In the genomic region with DNA sequence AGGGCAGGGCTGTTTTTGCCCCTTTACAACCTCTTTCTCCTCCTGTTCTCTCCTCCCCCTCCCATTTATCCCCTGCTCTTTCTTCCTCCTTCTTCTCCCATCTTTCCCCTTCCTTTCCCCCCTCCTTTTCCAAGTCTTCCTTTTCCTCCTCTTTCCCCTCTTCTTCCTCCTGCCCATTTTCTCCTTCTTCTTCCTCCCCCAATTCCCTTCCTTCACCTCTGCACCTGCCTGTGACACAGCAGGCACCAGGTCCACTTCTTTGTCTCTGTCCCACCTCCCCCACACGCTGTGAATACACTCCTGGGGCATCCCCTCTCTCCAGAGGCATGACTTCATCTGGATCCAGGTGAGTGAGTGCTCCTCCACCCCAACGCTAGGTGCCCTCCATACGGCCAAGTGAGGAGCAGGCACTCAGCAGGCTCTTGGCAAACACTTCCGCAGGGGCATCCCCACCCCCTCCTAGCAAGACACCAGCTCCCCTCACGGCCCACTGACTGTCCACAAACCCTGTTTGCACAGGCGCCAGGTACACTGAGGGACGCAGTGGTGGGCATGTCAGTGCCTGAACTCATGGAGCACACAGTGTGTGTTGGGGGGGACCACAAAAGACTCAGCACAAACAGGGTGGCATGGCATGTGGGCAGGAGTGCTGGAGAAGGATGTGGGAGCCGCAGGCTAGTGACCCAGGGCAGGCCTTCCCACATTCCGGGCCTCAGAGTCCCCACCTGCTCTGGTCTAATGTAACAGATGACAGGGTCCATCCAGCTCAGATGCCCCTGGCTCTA, we compare ENCODE assay signal across 9 cellular contexts. TPM values are rescaled to one million over a fixed set of nuclear protein-coding genes. Genes with fewer than 3 reads are reported as not detected.
DNase-seq lines count a peak whose midpoint lies in the region; ATAC-seq and TF ChIP-seq lines count a peak whose summit lies in the region.
"Had no signal": no experiment of that assay in that cellular context is flagged by ENCODE, and none has a peak within 500 bp of the region (broad histone marks: within the 10 kb centered on the region; RNA-seq: fewer than 3 reads in every experiment).

No MANE protein-coding gene starts in this region.

- POLR2A ChIA-PET in CD8-positive, alpha-beta T cell (lab: Charles Lee) = no interaction called here

- no peak for ATAC-seq in CD8-positive, alpha-beta T cell
- ATAC-seq in natural killer cell treated with Interleukin-12 subunit alpha and Interleukin-12 subunit beta and Interleukin-15 and Interleukin-18, amount 100 ng/mL, for 72 hours = no peak
- ATAC-seq in GM21381 (IDR thresholded peaks at IDR 0.05; ENCODE audit: unreplicated experiment) = no peak

- H3K36me3 Mint-ChIP-seq in CD8-positive, alpha-beta T cell = no peaks in the 10 kb centered on the region
- peaks cover 3% of the 10 kb centered on the region for H3K36me3 Mint-ChIP-seq in brain
- no peaks in the 10 kb centered on the region for H3K36me3 Mint-ChIP-seq in natural killer cell treated with Interleukin-12 subunit alpha and Interleukin-12 subunit beta and Interleukin-15 and Interleukin-18, amount 100 ng/mL, for 72 hours

- peaks cover 5% of the 10 kb centered on the region for H3K4me1 Mint-ChIP-seq in CD8-positive, alpha-beta T cell (ENCODE audit: low read depth)
- H3K4me1 Mint-ChIP-seq in brain = peaks cover 31% of the 10 kb centered on the region
- peaks cover 6 to 8% of the 10 kb centered on the region in 2 donors for H3K4me1 Mint-ChIP-seq in natural killer cell treated with Interleukin-12 subunit alpha and Interleukin-12 subunit beta and Interleukin-15 and Interleukin-18, amount 100 ng/mL, for 72 hours (ENCODE audit: low read depth in 2 of 2)

- 61% methylated on average over 9 of the region's 9 CpGs for WGBS in HUES64

- H3K4me1 ChIP-seq in CD8-positive, alpha-beta T cell (ENCODE audit: insufficient read depth, low read length) = peaks cover 3% of the 10 kb centered on the region
- H3K4me1 ChIP-seq in HUES64 (ENCODE audit: insufficient read depth, low read length) = peaks cover 15% of the 10 kb centered on the region

- H3K4me3 ChIP-seq in CD8-positive, alpha-beta T cell (ENCODE audit: low read depth, low read length) = no peak overlapping the region
- H3K4me3 ChIP-seq in HUES64 (ENCODE audit: low read length) = peak overlapping the region; percentile 54; the same call in 1 of the 2 replicates

- no peaks in the 10 kb centered on the region for H3K9me3 Mint-ChIP-seq in CD8-positive, alpha-beta T cell
- peaks cover 0 to 9% (median 0%) of the 10 kb centered on the region in 5 experiments for H3K9me3 Mint-ChIP-seq in brain
- no peaks in the 10 kb centered on the region for H3K9me3 Mint-ChIP-seq in natural killer cell treated with Interleukin-12 subunit alpha and Interleukin-12 subunit beta and Interleukin-15 and Interleukin-18, amount 100 ng/mL, for 72 hours

- H3K9ac ChIP-seq in HUES64 (ENCODE audit: low read depth, low read length) = no peak overlapping the region

- CTCF ChIA-PET in CD8-positive, alpha-beta T cell (lab: Charles Lee) = interaction anchor here (2.1 kb wide), 1 partner anchor 12 kb away, joined by 10 read pairs; no protein-coding TSS in a partner anchor

- no peak overlapping the region for H3K27ac ChIP-seq in CD8-positive, alpha-beta T cell (ENCODE audit: low read depth, low read length)
- H3K27ac ChIP-seq in HUES64 (ENCODE audit: low read depth, low read length) = no peak overlapping the region

- no peak for DNase-seq in CD8-positive, alpha-beta T cell
- no peak for DNase-seq in natural killer cell treated with Interleukin-12 subunit alpha and Interleukin-12 subunit beta and Interleukin-15 and Interleukin-18, amount 100 ng/mL, for 72 hours (ENCODE audit: low spot score)
- DNase-seq in NCI-H2107 treated with DMSO at 0.1 percent for 48 hours (lab: John Stamatoyannopoulos, UW; ENCODE audit: unreplicated experiment) (no peak), RPMI8226 (no peak), NCI-H2029 treated with DMSO at 0.1 percent for 48 hours (lab: John Stamatoyannopoulos, UW) (no peak)
- DNase-seq: activated gamma-delta T cell had no signal

- H3K9me3 ChIP-seq in CD8-positive, alpha-beta T cell (ENCODE audit: low read length) = no peaks in the 10 kb centered on the region
- no peaks in the 10 kb centered on the region for H3K9me3 ChIP-seq in HUES64 (ENCODE audit: insufficient read depth, low read depth, low read length)

- H3K36me3 ChIP-seq in CD8-positive, alpha-beta T cell (ENCODE audit: insufficient read depth, low read length) = no peaks in the 10 kb centered on the region
- H3K36me3 ChIP-seq in HUES64 (ENCODE audit: insufficient read depth, low read length) = no peaks in the 10 kb centered on the region

- intact Hi-C loops in CD8-positive, alpha-beta T cell (cut with DNase I, micrococcal nuclease) = no loop called here

- no peaks in the 10 kb centered on the region for H3K27me3 ChIP-seq in CD8-positive, alpha-beta T cell (ENCODE audit: insufficient read depth, low read length)
- H3K27me3 ChIP-seq in HUES64 (ENCODE audit: insufficient read depth, low read length) = peaks cover 7% of the 10 kb centered on the region; the same call in 1 of the 2 replicates

- H3K27ac Mint-ChIP-seq in CD8-positive, alpha-beta T cell = no peak overlapping the region
- peak overlapping the region in 3 of 5 experiments; percentile 66 to 88 (median 80) for H3K27ac Mint-ChIP-seq in brain
- H3K27ac Mint-ChIP-seq in natural killer cell treated with Interleukin-12 subunit alpha and Interleukin-12 subunit beta and Interleukin-15 and Interleukin-18, amount 100 ng/mL, for 72 hours = no peak overlapping the region

- TF ChIP-seq CTCF in CD8-positive, alpha-beta T cell (IDR thresholded peaks at IDR 0.05) = no peak
- TF ChIP-seq CTCF in brain (conservative IDR thresholded peaks at IDR 0.05) = no peak

- H3K27me3 Mint-ChIP-seq in CD8-positive, alpha-beta T cell (ENCODE audit: low read depth) = peaks cover 2% of the 10 kb centered on the region
- peaks cover 7% of the 10 kb centered on the region for H3K27me3 Mint-ChIP-seq in brain
- peaks cover 9 to 10% of the 10 kb centered on the region in 2 donors for H3K27me3 Mint-ChIP-seq in natural killer cell treated with Interleukin-12 subunit alpha and Interleukin-12 subunit beta and Interleukin-15 and Interleukin-18, amount 100 ng/mL, for 72 hours

- H3K4me3 Mint-ChIP-seq in CD8-positive, alpha-beta T cell = peak overlapping the region; percentile 78
- H3K4me3 Mint-ChIP-seq in brain = peak overlapping the region; percentile 76 to 86 (median 79)
- H3K4me3 Mint-ChIP-seq in natural killer cell treated with Interleukin-12 subunit alpha and Interleukin-12 subunit beta and Interleukin-15 and Interleukin-18, amount 100 ng/mL, for 72 hours = peak overlapping the region; percentile 58

RNA-seq across cellular contexts. Expression of a gene that starts 10.7 kb away (rescaled TPM):
- not detected for total RNA-seq in CD8-positive, alpha-beta T cell
- 0.25 TPM for polyA plus RNA-seq in HUES64 (2013, experiment 1 of 2)
- 0.25 TPM for polyA plus RNA-seq in HUES64 (2013, experiment 2 of 2)
- polyA plus RNA-seq in brain (ENCODE audit: insufficient read depth, low read depth, low replicate concordance) = not detected
- total RNA-seq in natural killer cell treated with Interleukin-12 subunit alpha and Interleukin-12 subunit beta and Interleukin-15 and Interleukin-18, amount 100 ng/mL, for 72 hours = under 1 TPM in 1 of 2 donors, not detected in 1; 0.39 TPM

Comparison
In these comparisons a context has a peak if more than half of its experiments do, and no peak if none do; other contexts are left out.
1. H3K27ac Mint-ChIP-seq: peak in brain (3 of 5); none in CD8-positive, alpha-beta T cell (single experiment) and natural killer cell treated with Interleukin-12 subunit alpha and Interleukin-12 subunit beta and Interleukin-15 and Interleukin-18, amount 100 ng/mL, for 72 hours (0 of 2).
2. Peak in every context shown above with its lines, with median percentiles within 50 percentile points of each other: H3K4me3 Mint-ChIP-seq.